ENCODE assay signal across 11 cellular contexts in the genomic region with DNA sequence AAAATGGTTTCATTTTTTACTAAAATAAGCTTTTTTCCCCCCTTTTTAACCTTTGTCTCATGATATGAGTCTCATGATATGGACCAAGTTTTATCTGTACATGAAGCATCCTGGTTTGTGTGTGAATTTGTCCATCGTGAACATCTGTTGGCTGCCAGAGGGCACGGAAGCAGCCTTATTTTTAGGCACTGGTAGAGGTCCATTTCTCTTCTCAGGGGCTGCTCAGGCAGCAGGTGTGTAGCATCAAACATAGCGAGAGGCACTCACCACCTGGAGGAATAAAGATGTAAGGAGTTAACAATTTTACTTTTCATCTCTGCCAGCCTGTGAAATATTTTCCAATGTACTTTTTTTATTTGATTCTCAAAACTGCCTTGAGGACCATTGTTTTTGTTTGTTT.
DNase-seq lines count a peak whose midpoint lies in the region; ATAC-seq lines count a peak whose summit lies in the region.
"Had no signal": no experiment of that assay in that cellular context is flagged by ENCODE, and none has a peak within 500 bp of the region (broad histone marks: within the 10 kb centered on the region; RNA-seq: fewer than 3 reads in every experiment).

No MANE protein-coding gene starts in this region.

- POLR2A ChIA-PET in activated CD8-positive, alpha-beta T cell treated with anti-CD3 and anti-CD28 coated beads, Interleukin-2, amount 10 ng/mL, durations not matched to agents 7 days and 5 days (lab: Charles Lee), result no interaction called here

- ATAC-seq in stimulated activated naive CD8-positive, alpha-beta T cell treated with anti-CD3 and anti-CD28 coated beads, Interleukin-15, Interleukin-2, amounts not matched to agents 100 U/mL and 50 U/mL, for 24 hours, result no peak
- ATAC-seq in HG02884 (IDR thresholded peaks at IDR 0.05; ENCODE audit: unreplicated experiment), result peak; percentile 51
- ATAC-seq in activated CD8-positive, alpha-beta T cell treated with anti-CD3 and anti-CD28 coated beads, Interleukin-2, amount 10 ng/mL, durations not matched to agents 7 days and 5 days, result no peak
- ATAC-seq: sciatic nerve had no signal

- DNase-seq in stimulated activated naive CD8-positive, alpha-beta T cell treated with anti-CD3 and anti-CD28 coated beads, Interleukin-15, Interleukin-2, amounts not matched to agents 100 U/mL and 50 U/mL, for 24 hours, result no peak
- DNase-seq in activated CD8-positive, alpha-beta T cell treated with anti-CD3 and anti-CD28 coated beads, Interleukin-2, amount 10 ng/mL, durations not matched to agents 7 days and 5 days, result no peak
- DNase-seq in cerebellar cortex (ENCODE audit: low spot score), result no peak
- DNase-seq in hypothalamus (lab: John Stamatoyannopoulos, UW), result no peak
- no peak for DNase-seq in NK-92 (lab: John Stamatoyannopoulos, UW; ENCODE audit: unreplicated experiment)
- DNase-seq in head of caudate nucleus, result no peak
- DNase-seq: Kasumi-1 had no signal

- CTCF ChIA-PET in activated CD8-positive, alpha-beta T cell treated with anti-CD3 and anti-CD28 coated beads, Interleukin-2, amount 10 ng/mL, durations not matched to agents 7 days and 5 days (lab: Charles Lee), result no interaction called here

- peak overlapping the region; percentile 48 for H3K4me3 Mint-ChIP-seq in stimulated activated naive CD8-positive, alpha-beta T cell treated with anti-CD3 and anti-CD28 coated beads, Interleukin-15, Interleukin-2, amounts not matched to agents 100 ng/mL and 50 ng/mL, for 24 hours
- peak overlapping the region; percentile 51 for H3K4me3 Mint-ChIP-seq in activated CD8-positive, alpha-beta T cell treated with anti-CD3 and anti-CD28 coated beads, Interleukin-2, amount 10 ng/mL, durations not matched to agents 7 days and 5 days
- H3K4me3 Mint-ChIP-seq: dendritic cell treated with granulocyte-macrophage colony-stimulating factor and Interleukin-4, amounts not matched to agents 40 ng/mL and 50 ng/mL, for 4 days had no signal

- H3K9me3 Mint-ChIP-seq in stimulated activated naive CD8-positive, alpha-beta T cell treated with anti-CD3 and anti-CD28 coated beads, Interleukin-15, Interleukin-2, amounts not matched to agents 100 ng/mL and 50 ng/mL, for 24 hours, result no peaks in the 10 kb centered on the region
- H3K9me3 Mint-ChIP-seq in activated CD8-positive, alpha-beta T cell treated with anti-CD3 and anti-CD28 coated beads, Interleukin-2, amount 10 ng/mL, durations not matched to agents 7 days and 5 days (ENCODE audit: insufficient read depth), result no peaks in the 10 kb centered on the region
- H3K9me3 Mint-ChIP-seq: dendritic cell treated with granulocyte-macrophage colony-stimulating factor and Interleukin-4, amounts not matched to agents 40 ng/mL and 50 ng/mL, for 4 days had no signal

- peaks cover 35% of the 10 kb centered on the region for H3K4me1 Mint-ChIP-seq in stimulated activated naive CD8-positive, alpha-beta T cell treated with anti-CD3 and anti-CD28 coated beads, Interleukin-15, Interleukin-2, amounts not matched to agents 100 ng/mL and 50 ng/mL, for 24 hours (ENCODE audit: low read depth)
- H3K4me1 Mint-ChIP-seq in activated CD8-positive, alpha-beta T cell treated with anti-CD3 and anti-CD28 coated beads, Interleukin-2, amount 10 ng/mL, durations not matched to agents 7 days and 5 days (ENCODE audit: low read depth), result peaks cover 42% of the 10 kb centered on the region

- peak overlapping the region; percentile 66 for H3K27ac Mint-ChIP-seq in stimulated activated naive CD8-positive, alpha-beta T cell treated with anti-CD3 and anti-CD28 coated beads, Interleukin-15, Interleukin-2, amounts not matched to agents 100 ng/mL and 50 ng/mL, for 24 hours
- peak overlapping the region; percentile 70 for H3K27ac Mint-ChIP-seq in activated CD8-positive, alpha-beta T cell treated with anti-CD3 and anti-CD28 coated beads, Interleukin-2, amount 10 ng/mL, durations not matched to agents 7 days and 5 days
- H3K27ac Mint-ChIP-seq: dendritic cell treated with granulocyte-macrophage colony-stimulating factor and Interleukin-4, amounts not matched to agents 40 ng/mL and 50 ng/mL, for 4 days had no signal

- intact Hi-C loops in head of caudate nucleus (cut with DNase I), result no loop called here

- H3K36me3 Mint-ChIP-seq in stimulated activated naive CD8-positive, alpha-beta T cell treated with anti-CD3 and anti-CD28 coated beads, Interleukin-15, Interleukin-2, amounts not matched to agents 100 ng/mL and 50 ng/mL, for 24 hours (ENCODE audit: low read depth), result peaks cover 24% of the 10 kb centered on the region
- H3K36me3 Mint-ChIP-seq in activated CD8-positive, alpha-beta T cell treated with anti-CD3 and anti-CD28 coated beads, Interleukin-2, amount 10 ng/mL, durations not matched to agents 7 days and 5 days (ENCODE audit: low read depth), result peaks cover 10% of the 10 kb centered on the region

- H3K27me3 Mint-ChIP-seq in stimulated activated naive CD8-positive, alpha-beta T cell treated with anti-CD3 and anti-CD28 coated beads, Interleukin-15, Interleukin-2, amounts not matched to agents 100 ng/mL and 50 ng/mL, for 24 hours, result no peaks in the 10 kb centered on the region
- no peaks in the 10 kb centered on the region for H3K27me3 Mint-ChIP-seq in activated CD8-positive, alpha-beta T cell treated with anti-CD3 and anti-CD28 coated beads, Interleukin-2, amount 10 ng/mL, durations not matched to agents 7 days and 5 days (ENCODE audit: low read depth)
- H3K27me3 Mint-ChIP-seq: dendritic cell treated with granulocyte-macrophage colony-stimulating factor and Interleukin-4, amounts not matched to agents 40 ng/mL and 50 ng/mL, for 4 days had no signal
